10 cellular contexts compared by ENCODE assay signal in the genomic region with DNA sequence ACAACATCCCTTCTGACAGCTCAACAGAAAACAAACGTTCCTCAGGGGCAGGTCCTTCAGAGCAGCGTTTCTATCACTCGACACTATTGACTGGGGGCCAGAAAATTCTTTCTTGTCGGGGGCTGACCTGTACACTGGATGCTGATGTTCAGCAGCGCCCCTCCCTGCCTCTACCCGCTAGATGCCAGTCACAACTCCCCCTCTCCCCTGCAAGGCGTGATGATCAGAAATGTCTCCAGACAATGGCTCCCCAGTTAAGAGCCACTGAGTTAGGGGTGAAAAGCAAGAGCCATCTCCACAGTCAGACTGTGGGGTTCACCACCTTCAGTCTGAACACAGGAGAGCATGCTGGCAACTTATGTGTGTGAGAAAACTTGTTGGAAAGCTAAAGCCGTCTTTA. TPM values are rescaled to one million over a fixed set of nuclear protein-coding genes. Genes with fewer than 3 reads are reported as not detected.
DNase-seq lines count a peak whose midpoint lies in the region; ATAC-seq and TF ChIP-seq lines count a peak whose summit lies in the region.
"Had no signal": no experiment of that assay in that cellular context is flagged by ENCODE, and none has a peak within 500 bp of the region (broad histone marks: within the 10 kb centered on the region; RNA-seq: fewer than 3 reads in every experiment).

No MANE protein-coding gene starts in this region.

- no peak for ATAC-seq in Panc1
- no peak for ATAC-seq in GM21390 (IDR thresholded peaks at IDR 0.05; ENCODE audit: unreplicated experiment)
- ATAC-seq in GM18519 (IDR thresholded peaks at IDR 0.05; ENCODE audit: low FRiP score, unreplicated experiment): no peak
- ATAC-seq: foreskin keratinocyte, HCT116 had no signal

- peak; percentile 3 for DNase-seq in GM12865 (ENCODE audit: low read depth)
- no peak for DNase-seq in Panc1 (ENCODE audit: low read depth, low spot score)
- DNase-seq in effector memory CD4-positive, alpha-beta T cell: no peak
- DNase-seq in pons (ENCODE audit: low spot score): peak; percentile 45
- DNase-seq in NCI-H82 (lab: John Stamatoyannopoulos, UW): no peak
- DNase-seq: foreskin keratinocyte; stimulated activated CD4-positive, alpha-beta T cell treated with anti-CD3 and anti-CD28 coated beads, Interleukin-4, amount 100 ng/mL, for 4 hours had no signal

- POLR2A ChIA-PET in Panc1 (lab: Charles Lee): no interaction called here

- peaks cover 16% of the 10 kb centered on the region for H3K4me1 ChIP-seq in Panc1 (ENCODE audit: control insufficient read depth, insufficient read depth, low read length)
- peaks cover 53% of the 10 kb centered on the region for H3K4me1 ChIP-seq in effector memory CD4-positive, alpha-beta T cell (ENCODE audit: control insufficient read depth, insufficient read depth, low read length, poor library complexity, severe bottlenecking)

- no peak overlapping the region for H3K4me3 ChIP-seq in GM12865 (ENCODE audit: low read depth, low read length)
- H3K4me3 ChIP-seq in Panc1 (ENCODE audit: low read depth in 2 of 2, low read length in 2 of 2): no peak overlapping the region
- H3K4me3 ChIP-seq in effector memory CD4-positive, alpha-beta T cell (ENCODE audit: insufficient read depth, low read depth, low read length, poor library complexity, severe bottlenecking): peak overlapping the region; percentile 4

- no peaks in the 10 kb centered on the region for H3K36me3 ChIP-seq in Panc1 (ENCODE audit: control insufficient read depth, insufficient read depth, low read length)
- H3K36me3 ChIP-seq in effector memory CD4-positive, alpha-beta T cell (ENCODE audit: control insufficient read depth, insufficient read depth, low read length): peaks cover 8% of the 10 kb centered on the region

- in situ Hi-C loops in Panc1 (cut with HindIII; ENCODE audit: low pct_unique_long_range_greater_than_20kb, low sequenced_read_pairs): no loop called here

- H3K9me3 ChIP-seq in Panc1 (ENCODE audit: control insufficient read depth, insufficient read depth, low read depth, low read length): no peaks in the 10 kb centered on the region
- no peaks in the 10 kb centered on the region for H3K9me3 ChIP-seq in effector memory CD4-positive, alpha-beta T cell (ENCODE audit: control insufficient read depth, low read length)

- no peaks in the 10 kb centered on the region for H3K27me3 ChIP-seq in Panc1 (ENCODE audit: control insufficient read depth, insufficient read depth, low read length)
- H3K27me3 ChIP-seq in effector memory CD4-positive, alpha-beta T cell (replicated peaks; ENCODE audit: control insufficient read depth, insufficient read depth, low read length, poor library complexity, severe bottlenecking): no peaks in the 10 kb centered on the region
- H3K27me3 ChIP-seq: foreskin keratinocyte had no signal

- 0 out of 2 replicates have a peak overlapping the region, but pooled peaks have one; percentile 19 for H3K27ac ChIP-seq in Panc1 (ENCODE audit: low read length)
- peak overlapping the region; percentile 3 for H3K27ac ChIP-seq in effector memory CD4-positive, alpha-beta T cell (ENCODE audit: insufficient read depth, low read length, poor library complexity, severe bottlenecking)
- H3K27ac ChIP-seq: foreskin keratinocyte had no signal

- BruUV-seq in Panc1 (replicated peaks; lab: Mats Ljungman, UMichigan): no TSS peak

- CTCF ChIA-PET in Panc1 (lab: Charles Lee): no interaction called here

- intact Hi-C loops in Panc1 (cut with micrococcal nuclease; ENCODE audit: unreplicated experiment): no loop called here

- TF ChIP-seq CTCF in GM12865 (IDR thresholded peaks at IDR 0.05; ENCODE audit: insufficient read depth, low read depth, low read length, missing control alignments): no peak
- TF ChIP-seq CTCF in Panc1 (IDR thresholded peaks at IDR 0.05): no peak

RNA-seq across cellular contexts. Expression of gene SERINC5, which starts 39.8 kb away (rescaled TPM):
- total RNA-seq in Panc1 (2021; ENCODE audit: unreplicated experiment): 70.6 TPM
- 28.0 TPM for polyA plus RNA-seq in Panc1 (2012; ENCODE audit: insufficient read length)

Comparison
In these comparisons a context has a peak if more than half of its experiments do, and no peak if none do; other contexts are left out.
1. DNase-seq: peak in GM12865 (single experiment) and pons (single experiment); none in Panc1 (single experiment), effector memory CD4-positive, alpha-beta T cell (0 of 3) and NCI-H82 (single experiment).